In the genomic region with DNA sequence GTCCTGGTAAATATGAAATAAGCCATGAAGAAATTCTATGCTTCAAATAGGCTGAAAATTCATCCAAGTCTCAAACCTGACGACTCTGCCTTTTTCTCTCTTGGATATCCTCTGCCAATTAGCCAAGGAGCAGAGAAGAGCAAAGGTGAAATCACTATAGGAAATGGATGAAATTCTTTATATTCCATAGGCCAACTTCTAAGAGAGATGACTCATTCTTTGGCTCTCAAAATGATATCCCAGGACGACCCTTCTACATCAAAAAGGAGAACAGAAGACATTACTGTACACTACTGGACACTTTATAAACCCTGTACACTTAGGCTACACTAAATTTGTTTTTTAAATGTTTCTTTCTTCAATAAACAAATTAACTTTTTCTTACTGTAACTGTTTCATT, we compare ENCODE assay signal across 25 cellular contexts. TPM values are rescaled to one million over a fixed set of nuclear protein-coding genes. Genes with fewer than 3 reads are reported as not detected.
DNase-seq lines count a peak whose midpoint lies in the region; ATAC-seq, FAIRE-seq and TF ChIP-seq lines count a peak whose summit lies in the region.
"Had no signal": no experiment of that assay in that cellular context is flagged by ENCODE, and none has a peak within 500 bp of the region (broad histone marks: within the 10 kb centered on the region; RNA-seq: fewer than 3 reads in every experiment).

No MANE protein-coding gene starts in this region.

- in situ Hi-C loops in mammary epithelial cell (cut with MboI; ENCODE audit: low sequenced_read_pairs in 2 of 2) = no loop called here

- H3K4me2 ChIP-seq in mammary epithelial cell (ENCODE audit: insufficient read depth, low read depth, low read length) = no peak overlapping the region
- H3K4me2 ChIP-seq: BLaER1 had no signal

- no peak overlapping the region for H3K27ac Mint-ChIP-seq in MCF 10A (ENCODE audit: low read depth, unreplicated experiment)
- H3K27ac Mint-ChIP-seq: activated CD4-positive, alpha-beta memory T cell treated with anti-CD3 and anti-CD28 coated beads, Interleukin-2, amount 10 ng/mL, durations not matched to agents 7 days and 5 days; endodermal cell; WTC11 had no signal

- intact Hi-C loops in MCF 10A (cut with micrococcal nuclease) = no loop called here
- intact Hi-C loops in mammary epithelial cell (cut with micrococcal nuclease) = no loop called here

- H3K9ac ChIP-seq in mammary epithelial cell (ENCODE audit: insufficient read depth, low read length) = no peak overlapping the region
- H3K9ac ChIP-seq: BLaER1 had no signal

- CTCF ChIA-PET in MCF 10A (lab: Yijun Ruan, JAX) = no interaction called here
- CTCF ChIA-PET in mammary epithelial cell (lab: Charles Lee; ENCODE audit: low non-redundant PET) = no interaction called here

- H3K79me2 ChIP-seq in mammary epithelial cell (ENCODE audit: insufficient read depth, low read length) = no peaks in the 10 kb centered on the region

- POLR2A ChIA-PET in MCF 10A (lab: Yijun Ruan, JAX) = no interaction called here

- no peaks in the 10 kb centered on the region for H3K9me3 Mint-ChIP-seq in MCF 10A (ENCODE audit: unreplicated experiment)
- H3K9me3 Mint-ChIP-seq: activated CD4-positive, alpha-beta memory T cell treated with anti-CD3 and anti-CD28 coated beads, Interleukin-2, amount 10 ng/mL, durations not matched to agents 7 days and 5 days; endodermal cell had no signal

- dilution Hi-C loops in mammary epithelial cell (cut with HindIII; ENCODE audit: low sequenced_read_pairs) = no loop called here

- no peaks in the 10 kb centered on the region for H3K9me3 ChIP-seq in mammary epithelial cell (replicated peaks; ENCODE audit: insufficient read depth, low read length)
- H3K9me3 ChIP-seq: BLaER1, lower lobe of right lung, upper lobe of right lung had no signal

- WGBS in mammary epithelial cell (ENCODE audit: low coverage, missing lambda C conversion rate) = 47% methylated on average over 2 of the region's 2 CpGs

- peak; percentile 22 for DNase-seq in MCF 10A (ENCODE audit: unreplicated experiment)
- no peak for DNase-seq in mammary epithelial cell
- peak; percentile 9 for DNase-seq in SW480 (ENCODE audit: low spot score)
- peak; percentile 17 for DNase-seq in fibroblast of peridontal ligament (ENCODE audit: extremely low read depth)
- DNase-seq in GM19239 (ENCODE audit: insufficient read length, low spot score) = no peak
- no peak for DNase-seq in AML-193 (lab: John Stamatoyannopoulos, UW)
- no peak for DNase-seq in NCI-H526 (lab: John Stamatoyannopoulos, UW)
- DNase-seq: activated CD4-positive, alpha-beta memory T cell treated with anti-CD3 and anti-CD28 coated beads, Interleukin-2, amount 10 ng/mL, durations not matched to agents 7 days and 5 days; activated naive CD4-positive, alpha-beta T cell treated with Interleukin-2 at 50 U/mL for 16 hours; aorta; endodermal cell; hypothalamus; islet precursor cell; lower lobe of right lung; NCI-H1048; NCI-H2029; NCI-H345; stimulated activated CD4-positive, alpha-beta T cell treated with anti-CD3 and anti-CD28 coated beads, Interleukin-15, amount 100 ng/mL, for 24 hours; T-helper 9 cell; upper lobe of right lung had no signal

- no peaks in the 10 kb centered on the region for H3K27me3 Mint-ChIP-seq in MCF 10A (ENCODE audit: insufficient read depth, unreplicated experiment)
- H3K27me3 Mint-ChIP-seq: activated CD4-positive, alpha-beta memory T cell treated with anti-CD3 and anti-CD28 coated beads, Interleukin-2, amount 10 ng/mL, durations not matched to agents 7 days and 5 days had no signal

- H4K20me1 ChIP-seq in mammary epithelial cell (ENCODE audit: insufficient read depth, low read length) = no peaks in the 10 kb centered on the region
- H4K20me1 ChIP-seq: BLaER1 had no signal

- no peak overlapping the region for H3K27ac ChIP-seq in mammary epithelial cell (ENCODE audit: insufficient read depth, low read depth, low read length)
- H3K27ac ChIP-seq: 22Rv1, BLaER1, lower lobe of right lung, SK-N-MC, upper lobe of right lung had no signal

- H2AFZ ChIP-seq in mammary epithelial cell (ENCODE audit: low read depth, low read length) = no peak overlapping the region

- BruUV-seq in MCF 10A (replicated peaks; lab: Mats Ljungman, UMichigan) = no TSS peak
- BruUV-seq in mammary epithelial cell (replicated peaks; lab: Mats Ljungman, UMichigan) = no TSS peak

- no peaks in the 10 kb centered on the region for H3K27me3 ChIP-seq in mammary epithelial cell (ENCODE audit: insufficient read depth, low read length)
- H3K27me3 ChIP-seq: BLaER1, upper lobe of right lung had no signal

- no peak overlapping the region for H3K4me3 Mint-ChIP-seq in MCF 10A (ENCODE audit: unreplicated experiment)
- H3K4me3 Mint-ChIP-seq: activated CD4-positive, alpha-beta memory T cell treated with anti-CD3 and anti-CD28 coated beads, Interleukin-2, amount 10 ng/mL, durations not matched to agents 7 days and 5 days; endodermal cell; WTC11 had no signal

- ATAC-seq in HG02870 (IDR thresholded peaks at IDR 0.05; ENCODE audit: unreplicated experiment) = no peak
- ATAC-seq: lower lobe of right lung, upper lobe of right lung, WTC11 had no signal

- no peaks in the 10 kb centered on the region for H3K36me3 Mint-ChIP-seq in MCF 10A (ENCODE audit: insufficient read depth, unreplicated experiment)
- H3K36me3 Mint-ChIP-seq: WTC11 had no signal

- no peaks in the 10 kb centered on the region for H3K4me1 Mint-ChIP-seq in MCF 10A (ENCODE audit: insufficient read depth, unreplicated experiment)
- H3K4me1 Mint-ChIP-seq: activated CD4-positive, alpha-beta memory T cell treated with anti-CD3 and anti-CD28 coated beads, Interleukin-2, amount 10 ng/mL, durations not matched to agents 7 days and 5 days; endodermal cell had no signal

- H3K4me1 ChIP-seq in mammary epithelial cell (ENCODE audit: insufficient read depth, low read length) = no peaks in the 10 kb centered on the region
- H3K4me1 ChIP-seq: BLaER1, lower lobe of right lung, upper lobe of right lung had no signal

- no peaks in the 10 kb centered on the region for H3K36me3 ChIP-seq in mammary epithelial cell (ENCODE audit: insufficient read depth, low read length)
- H3K36me3 ChIP-seq: BLaER1, lower lobe of right lung, upper lobe of right lung had no signal

- no peak for TF ChIP-seq CTCF in MCF 10A (IDR thresholded peaks at IDR 0.05; ENCODE audit: unreplicated experiment)
- no peak for TF ChIP-seq CTCF in mammary epithelial cell (conservative IDR thresholded peaks at IDR 0.05 in 1 of 2, IDR thresholded peaks at IDR 0.05 in 1 of 2; ENCODE audit: extremely low read depth in 1 of 2, insufficient read depth in 1 of 2, low read depth in 1 of 2, low read length in 2 of 2)

- no peak for FAIRE-seq in GM19239 (lab: Jason Lieb, UNC)

- H3K4me3 ChIP-seq in mammary epithelial cell (replicated peaks in 1 of 3; ENCODE audit: insufficient read depth in 1 of 3, low read depth in 2 of 3, low read length in 3 of 3) = no peak overlapping the region
- H3K4me3 ChIP-seq: BLaER1, lower lobe of right lung, SK-N-MC, upper lobe of right lung had no signal

RNA-seq across cellular contexts. Expression of gene PDE1A, which starts 22.7 kb away (rescaled TPM):
- total RNA-seq in MCF 10A (2022) (0.15 and 0.30 TPM in 2 replicates), mammary epithelial cell (not detected)
- 0.05 TPM for polyA plus RNA-seq in mammary epithelial cell
- not detected for polyA minus RNA-seq in mammary epithelial cell
- total RNA-seq: activated CD4-positive, alpha-beta memory T cell treated with anti-CD3 and anti-CD28 coated beads, Interleukin-2, amount 10 ng/mL, durations not matched to agents 7 days and 5 days; WTC11 had no signal

Comparison
In these comparisons a context has a peak if more than half of its experiments do, and no peak if none do; other contexts are left out.
1. DNase-seq: peak in MCF 10A (single experiment), SW480 (single experiment) and fibroblast of peridontal ligament (single experiment); none in mammary epithelial cell (single experiment), GM19239 (single experiment), AML-193 (0 of 2) and NCI-H526 (0 of 2).